Comparison of ENCODE assay signal across 1 cellular context in genomic region chr2:186697536-186697935, GRCh38.
TF ChIP-seq lines count a peak whose summit lies in the region.

No MANE protein-coding gene starts in this region.

TF ChIP-seq in neural cell, 6 proteins besides CTCF, POLR2A, EP300 and RAD21 (continued from another document):
- TF ChIP-seq REST (IDR thresholded peaks at IDR 0.05; ENCODE audit: borderline replicate concordance), result no peak
- TF ChIP-seq SMC3 (conservative IDR thresholded peaks at IDR 0.05; ENCODE audit: poor library complexity), result no peak
- no peak for TF ChIP-seq EZH2 (IDR thresholded peaks at IDR 0.05; ENCODE audit: borderline replicate concordance, insufficient read depth, low read length, poor library complexity, severe bottlenecking)
